8 cellular contexts compared by ENCODE assay signal in the genomic region with DNA sequence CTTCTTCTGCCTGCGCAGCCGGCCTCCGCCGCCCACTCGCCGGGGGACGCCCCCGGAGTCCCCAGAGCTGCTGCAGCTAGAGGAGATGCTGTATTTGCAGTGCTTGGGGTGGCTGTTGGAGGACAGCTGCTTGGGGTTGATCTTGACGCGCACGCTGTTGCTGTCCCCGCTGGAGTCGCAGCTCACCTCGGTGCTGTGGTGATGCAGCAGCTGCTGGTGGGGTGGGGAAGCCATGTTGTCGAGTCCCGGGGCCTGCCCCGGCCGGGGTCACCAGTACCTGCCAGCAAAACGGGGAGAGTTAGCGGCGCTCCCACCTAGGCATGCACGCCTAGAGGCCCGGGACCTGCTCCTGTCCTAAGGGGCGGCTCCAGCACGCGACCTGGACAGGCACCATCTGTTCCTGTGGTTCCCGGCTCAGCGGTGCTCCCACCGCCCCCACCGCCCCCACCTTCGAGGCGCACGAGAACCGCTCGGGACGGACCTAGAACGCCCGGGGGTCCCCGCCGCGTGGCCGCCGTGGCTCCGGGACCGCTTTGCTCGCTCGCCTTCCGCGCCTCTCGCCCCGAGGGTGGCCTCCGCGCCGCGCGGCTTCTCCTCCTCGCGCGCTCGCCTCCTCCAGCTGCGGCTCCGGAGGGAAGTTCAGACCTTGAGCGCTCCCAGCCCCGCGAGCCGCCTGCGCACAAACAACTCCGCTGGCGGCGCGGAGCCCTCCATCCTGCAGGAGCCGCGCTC. TPM values are rescaled to one million over a fixed set of nuclear protein-coding genes. Genes with fewer than 3 reads are reported as not detected.
DNase-seq lines count a peak whose midpoint lies in the region; ATAC-seq and TF ChIP-seq lines count a peak whose summit lies in the region.

No MANE protein-coding gene starts in this region.

- H3K27ac ChIP-seq in AG04450 (ENCODE audit: low read depth, low read length) (no peak overlapping the region), HUES48 (ENCODE audit: low read depth, low read length) (no peak overlapping the region), smooth muscle cell (ENCODE audit: low read depth) (no peak overlapping the region)

- H3K9me3 Mint-ChIP-seq in MCF 10A (ENCODE audit: unreplicated experiment) = no peaks in the 10 kb centered on the region
- peaks cover 0 to 2% (median 0%) of the 10 kb centered on the region in 6 donors for H3K9me3 Mint-ChIP-seq in immature natural killer cell

- peak overlapping the region; percentile 68 for H3K4me3 ChIP-seq in AG04450 (ENCODE audit: low read depth, low read length)
- H3K4me3 ChIP-seq in HUES48 (ENCODE audit: low read depth, low read length) = peak overlapping the region; percentile 76
- peak overlapping the region; percentile 75 for H3K4me3 ChIP-seq in smooth muscle cell

- H3F3A ChIP-seq in smooth muscle cell (ENCODE audit: low read depth) = no peaks in the 10 kb centered on the region

- H3K4me2 ChIP-seq in smooth muscle cell = peak overlapping the region; percentile 96

- H3K79me2 ChIP-seq in smooth muscle cell (ENCODE audit: low read depth) = peaks cover 19% of the 10 kb centered on the region

- H3K27ac Mint-ChIP-seq in MCF 10A (ENCODE audit: low read depth, unreplicated experiment) (no peak overlapping the region), immature natural killer cell (peak overlapping the region in 1 of 6 donors; percentile 15)

- H3K27me3 ChIP-seq in AG04450 (ENCODE audit: control insufficient read depth, insufficient read depth, low read length) (no peaks in the 10 kb centered on the region), HUES48 (ENCODE audit: control insufficient read depth, insufficient read depth, low read length) (peaks cover 27% of the 10 kb centered on the region), smooth muscle cell (ENCODE audit: low read depth) (no peaks in the 10 kb centered on the region)

- CTCF ChIA-PET in AG04450 (lab: Charles Lee) = no interaction called here
- CTCF ChIA-PET in MCF 10A (lab: Yijun Ruan, JAX) = interaction anchor here (0.6 to 2.1 kb wide), 4 partner anchors 14 to 416 kb away, joined by 3 to 9 read pairs (median 3); no protein-coding TSS in a partner anchor

- POLR2A ChIA-PET in AG04450 (lab: Yijun Ruan, JAX) (interaction anchor here (0.6 to 1.0 kb wide), 3 partner anchors 100 to 139 kb away, joined by 3 to 4 read pairs (median 3); no protein-coding TSS in a partner anchor), MCF 10A (lab: Yijun Ruan, JAX) (interaction anchor here (0.7 to 2.1 kb wide), 10 partner anchors 19 to 606 kb away, joined by 3 to 13 read pairs (median 3); no protein-coding TSS in a partner anchor)

- H3K4me1 ChIP-seq in HUES48 (ENCODE audit: control insufficient read depth, insufficient read depth, low read length) (peaks cover 10% of the 10 kb centered on the region), smooth muscle cell (ENCODE audit: low read depth) (peaks cover 16% of the 10 kb centered on the region)

- peaks cover 14% of the 10 kb centered on the region for H3K9me3 ChIP-seq in AG04450 (ENCODE audit: control insufficient read depth, insufficient read depth, low read length)
- no peaks in the 10 kb centered on the region for H3K9me3 ChIP-seq in HUES48 (ENCODE audit: control insufficient read depth, insufficient read depth, low read length)
- no peaks in the 10 kb centered on the region for H3K9me3 ChIP-seq in smooth muscle cell (replicated peaks; ENCODE audit: low read depth)

- H3K9ac ChIP-seq in HUES48 (ENCODE audit: low read depth, low read length) = no peak overlapping the region; the same call in 1 of the 2 replicates
- no peak overlapping the region for H3K9ac ChIP-seq in smooth muscle cell (ENCODE audit: low read depth)

- ATAC-seq in GM18867 (IDR thresholded peaks at IDR 0.05; ENCODE audit: unreplicated experiment) = peak; percentile 23

- H3K4me3 Mint-ChIP-seq in MCF 10A (ENCODE audit: unreplicated experiment) = peak overlapping the region; percentile 69
- H3K4me3 Mint-ChIP-seq in immature natural killer cell = peak overlapping the region; percentile 75 to 91 (median 82)

- H3K36me3 ChIP-seq in HUES48 (ENCODE audit: control insufficient read depth, insufficient read depth, low read length) (0 out of 2 replicates have a peak, but pooled peaks cover 3% of the 10 kb centered on the region), smooth muscle cell (ENCODE audit: low read depth) (no peaks in the 10 kb centered on the region)

- H3K4me1 Mint-ChIP-seq in MCF 10A (ENCODE audit: insufficient read depth, unreplicated experiment) (peaks cover 31% of the 10 kb centered on the region), immature natural killer cell (peaks cover 48 to 53% of the 10 kb centered on the region in 2 donors)

- DNase-seq in AG04450 (ENCODE audit: low read depth, low spot score) (peak; percentile 52), T-helper 22 cell (ENCODE audit: low read depth) (peak; percentile 17), MCF 10A (ENCODE audit: unreplicated experiment) (no peak), immature natural killer cell (peak; percentile 23 to 44 (median 31)), smooth muscle cell (lab: John Stamatoyannopoulos, UW; ENCODE audit: unreplicated experiment) (peak; percentile 47), NCI-H1048 (lab: John Stamatoyannopoulos, UW) (no peak)

- intact Hi-C loops in MCF 10A (cut with micrococcal nuclease) = loop anchor here (5.0 kb wide), 1 partner anchor 67 kb away; no protein-coding TSS in a partner anchor

- BruUV-seq in MCF 10A (replicated peaks; lab: Mats Ljungman, UMichigan) = no TSS peak

- H3K27me3 Mint-ChIP-seq in MCF 10A (ENCODE audit: insufficient read depth, unreplicated experiment) (no peaks in the 10 kb centered on the region), immature natural killer cell (ENCODE audit: low read depth in 3 of 3) (peaks cover 0 to 11% (median 8%) of the 10 kb centered on the region in 3 donors)

- 9% methylated on average over 46 of the region's 73 CpGs for WGBS in smooth muscle cell (ENCODE audit: low lambda C conversion rate)

- H3K36me3 Mint-ChIP-seq in MCF 10A (ENCODE audit: insufficient read depth, unreplicated experiment) (peaks cover 5% of the 10 kb centered on the region), immature natural killer cell (peaks cover 0 to 22% (median 8%) of the 10 kb centered on the region in 3 donors)

- H4K20me1 ChIP-seq in smooth muscle cell (ENCODE audit: low read depth) = peaks cover 2% of the 10 kb centered on the region

- no peak for TF ChIP-seq CTCF in AG04450 (IDR thresholded peaks at IDR 0.05; ENCODE audit: low read depth, low read length)
- TF ChIP-seq CTCF in MCF 10A (IDR thresholded peaks at IDR 0.05; ENCODE audit: unreplicated experiment) = no peak
- TF ChIP-seq CTCF in smooth muscle cell (IDR thresholded peaks at IDR 0.05; ENCODE audit: borderline replicate concordance, insufficient read depth, poor library complexity, severe bottlenecking) = no peak

- H2AFZ ChIP-seq in smooth muscle cell (ENCODE audit: low read depth) = peak overlapping the region; percentile 68

RNA-seq across cellular contexts. Expression of a gene that starts 0.9 kb away (rescaled TPM):
- 16.0 and 16.1 TPM in 2 replicates for polyA plus RNA-seq in AG04450 (2011; rRNA removed)
- 26.9 and 33.5 TPM in 2 replicates for polyA minus RNA-seq in AG04450 (2011; rRNA and poly(A)+ RNA removed)
- 13.1 and 14.2 TPM in 2 replicates for total RNA-seq in MCF 10A (2022)
- 1 to 10 TPM; 1.1 to 1.5 (median 1.4) TPM for polyA plus RNA-seq in immature natural killer cell
- 6.0 and 8.9 TPM in 2 replicates for total RNA-seq in smooth muscle cell
- 5.2 and 7.2 TPM in 2 replicates for polyA plus RNA-seq in smooth muscle cell

Comparison
In these comparisons a context has a peak if more than half of its experiments do, and no peak if none do; other contexts are left out.
1. DNase-seq: peak in AG04450 (single experiment), T-helper 22 cell (single experiment), immature natural killer cell (3 of 3) and smooth muscle cell (single experiment); none in MCF 10A (single experiment) and NCI-H1048 (single experiment).
2. Peak in every context shown above with its lines, with median percentiles within 50 percentile points of each other: H3K4me3 ChIP-seq.